ENCODE assay signal across 26 cellular contexts in the genomic region with DNA sequence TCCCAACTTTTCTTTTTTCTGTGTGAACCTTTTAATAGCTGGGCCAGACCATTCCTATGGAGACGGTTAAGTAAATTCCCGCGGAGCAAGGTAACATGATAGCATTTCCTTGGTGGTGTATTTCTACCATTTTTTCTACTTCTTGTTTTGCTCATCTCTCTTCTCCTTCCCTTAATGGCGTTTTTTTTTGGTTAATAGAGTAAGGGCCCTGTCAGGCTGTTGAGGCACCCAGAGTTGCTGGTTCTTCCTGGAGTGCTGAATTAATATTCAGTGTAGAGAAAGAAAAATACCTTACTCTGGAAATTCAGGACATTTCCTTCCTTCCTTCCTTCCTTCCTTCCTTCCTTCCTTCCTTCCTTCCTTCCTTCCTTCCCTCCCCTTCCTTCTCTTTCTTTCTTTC.
"Had no signal": no experiment of that assay in that cellular context is flagged by ENCODE, and none has a peak within 500 bp of the region (broad histone marks: within the 10 kb centered on the region; RNA-seq: fewer than 3 reads in every experiment).

No MANE protein-coding gene starts in this region.

- H2AFZ ChIP-seq: hepatocyte had no signal

- DNase-seq: colonic mucosa; cortex of kidney; effector CD8-positive, alpha-beta T cell; effector memory CD8-positive, alpha-beta T cell; foreskin keratinocyte; heart left ventricle; hypothalamus; immature natural killer cell; islet precursor cell; kidney; kidney glomerular epithelial cell; left colon; left lung; left ventricle myocardium superior; lower lobe of right lung; mesenchymal stem cell; mucosa of descending colon; naive B cell had no signal

- FAIRE-seq: endometrium, frontal cortex, kidney had no signal

- H3K79me2 ChIP-seq: hepatocyte had no signal

- H3K27me3 ChIP-seq: colonic mucosa, esophagus muscularis mucosa, gastroesophageal sphincter, heart left ventricle, hepatocyte, left lung had no signal

- H3K9me3 Mint-ChIP-seq: dendritic cell treated with granulocyte-macrophage colony-stimulating factor and Interleukin-4, amounts not matched to agents 40 ng/mL and 50 ng/mL, for 4 days; effector memory CD8-positive, alpha-beta T cell; endodermal cell; immature natural killer cell; mesothelial cell of epicardium; naive B cell had no signal

- H3K27ac Mint-ChIP-seq: dendritic cell treated with granulocyte-macrophage colony-stimulating factor and Interleukin-4, amounts not matched to agents 40 ng/mL and 50 ng/mL, for 4 days; endodermal cell; immature natural killer cell; mesothelial cell of epicardium had no signal

- H3K27ac ChIP-seq: colonic mucosa, esophagus muscularis mucosa, foreskin keratinocyte, gastroesophageal sphincter, heart left ventricle, hepatocyte, left lung, lower lobe of right lung had no signal

- H3K4me1 Mint-ChIP-seq: endodermal cell, immature natural killer cell, mesothelial cell of epicardium, naive B cell had no signal

- H3K4me1 ChIP-seq: colonic mucosa, esophagus muscularis mucosa, gastroesophageal sphincter, left lung, lower lobe of right lung had no signal

- H3K4me3 ChIP-seq: colonic mucosa, esophagus muscularis mucosa, gastroesophageal sphincter, heart left ventricle, hepatocyte, left lung, lower lobe of right lung, mucosa of descending colon had no signal

- H3K9me3 ChIP-seq: colonic mucosa, esophagus muscularis mucosa, gastroesophageal sphincter, heart left ventricle, left lung, lower lobe of right lung, mucosa of descending colon had no signal

- H3K27me3 Mint-ChIP-seq: dendritic cell treated with granulocyte-macrophage colony-stimulating factor and Interleukin-4, amounts not matched to agents 40 ng/mL and 50 ng/mL, for 4 days; effector memory CD8-positive, alpha-beta T cell; naive B cell had no signal

- H3K4me3 Mint-ChIP-seq: dendritic cell treated with granulocyte-macrophage colony-stimulating factor and Interleukin-4, amounts not matched to agents 40 ng/mL and 50 ng/mL, for 4 days; effector memory CD8-positive, alpha-beta T cell; endodermal cell; immature natural killer cell; mesothelial cell of epicardium had no signal

- H3K4me2 ChIP-seq: hepatocyte had no signal

- H3K36me3 Mint-ChIP-seq: immature natural killer cell, mesothelial cell of epicardium, naive B cell had no signal

- H3K36me3 ChIP-seq: colonic mucosa, esophagus muscularis mucosa, gastroesophageal sphincter, heart left ventricle, left lung, lower lobe of right lung had no signal
